11 cellular contexts compared by ENCODE assay signal in the genomic region with DNA sequence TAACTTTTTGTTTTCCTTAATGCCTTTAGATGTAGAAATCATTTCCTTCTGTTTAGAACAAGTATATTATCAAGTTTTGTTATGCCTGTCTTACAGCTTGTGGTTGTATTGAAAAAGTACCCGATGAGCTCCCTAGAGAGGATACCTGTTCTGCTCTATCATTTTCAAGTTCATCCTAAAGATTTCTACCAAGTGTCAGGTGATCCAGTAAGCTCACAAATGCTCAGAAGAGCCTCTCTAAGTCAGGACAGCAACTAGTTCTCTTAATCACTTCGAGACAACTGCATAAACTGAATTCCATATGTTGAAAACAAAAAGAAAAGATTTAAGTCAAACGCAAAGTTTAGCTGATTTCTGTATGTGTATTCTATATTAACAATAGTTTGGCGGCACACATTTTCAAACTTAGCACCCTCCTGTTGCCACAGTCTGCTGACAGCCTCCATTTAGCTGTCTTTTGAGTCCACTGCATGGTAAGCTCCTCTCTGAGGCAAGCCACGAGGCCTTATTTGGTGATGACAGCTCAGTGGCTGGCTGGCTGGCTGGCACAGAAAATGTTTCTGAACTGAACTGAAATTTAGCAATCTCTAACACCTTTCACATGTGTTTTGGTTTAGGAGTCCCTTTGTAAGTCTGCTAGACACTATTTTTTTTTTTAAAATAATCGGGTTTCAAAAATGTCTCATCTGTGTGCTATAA. TPM values are rescaled to one million over a fixed set of nuclear protein-coding genes. Genes with fewer than 3 reads are reported as not detected.
DNase-seq lines count a peak whose midpoint lies in the region; ATAC-seq and TF ChIP-seq lines count a peak whose summit lies in the region.
"Had no signal": no experiment of that assay in that cellular context is flagged by ENCODE, and none has a peak within 500 bp of the region (broad histone marks: within the 10 kb centered on the region; RNA-seq: fewer than 3 reads in every experiment).

No MANE protein-coding gene starts in this region.

- H3K9ac ChIP-seq in MM.1S (ENCODE audit: low read length) = no peak overlapping the region
- H3K9ac ChIP-seq: BLaER1 had no signal

- no peak overlapping the region for H3K27ac Mint-ChIP-seq in CD4-positive, alpha-beta T cell

- H3K36me3 ChIP-seq in ovary (no peaks in the 10 kb centered on the region), MM.1S (replicated peaks; ENCODE audit: insufficient read depth, low read length) (no peaks in the 10 kb centered on the region)
- H3K36me3 ChIP-seq: BLaER1 had no signal

- H3K4me3 ChIP-seq in fibroblast of mammary gland (ENCODE audit: control insufficient read depth, low read depth, low read length) = no peak overlapping the region
- no peak overlapping the region for H3K4me3 ChIP-seq in ovary
- no peak overlapping the region for H3K4me3 ChIP-seq in MM.1S (ENCODE audit: low read length)
- H3K4me3 ChIP-seq: BLaER1 had no signal

- H3K27ac ChIP-seq in ovary = no peak overlapping the region
- no peak overlapping the region for H3K27ac ChIP-seq in CD4-positive, alpha-beta T cell (ENCODE audit: low read depth, low read length)
- no peak overlapping the region for H3K27ac ChIP-seq in MM.1S (ENCODE audit: low read length)
- H3K27ac ChIP-seq: BLaER1 had no signal

- H4K20me1 ChIP-seq in MM.1S (ENCODE audit: insufficient read depth, low read length) = no peaks in the 10 kb centered on the region
- H4K20me1 ChIP-seq: BLaER1 had no signal

- intact Hi-C loops in ovary (cut with DNase I) = no loop called here
- intact Hi-C loops in CD4-positive, alpha-beta T cell (cut with DNase I, micrococcal nuclease) = no loop called here

- H3K79me2 ChIP-seq in MM.1S (ENCODE audit: low read length) = no peaks in the 10 kb centered on the region

- TF ChIP-seq EP300 in ovary (IDR thresholded peaks at IDR 0.05) = no peak

- no peak overlapping the region for H3K4me2 ChIP-seq in MM.1S (ENCODE audit: low read depth, low read length)
- H3K4me2 ChIP-seq: BLaER1 had no signal

- TF ChIP-seq CTCF in fibroblast of mammary gland (conservative IDR thresholded peaks at IDR 0.05; ENCODE audit: control insufficient read depth, insufficient read depth, low read depth, low read length) (no peak), ovary (IDR thresholded peaks at IDR 0.05) (no peak), MM.1S (IDR thresholded peaks at IDR 0.05; ENCODE audit: low read length) (no peak)
- no peak for TF ChIP-seq CTCF in CD4-positive, alpha-beta T cell (IDR thresholded peaks at IDR 0.05)

- no peaks in the 10 kb centered on the region for H3K27me3 Mint-ChIP-seq in CD4-positive, alpha-beta T cell

- no peak overlapping the region for H3K4me3 Mint-ChIP-seq in CD4-positive, alpha-beta T cell

- H3K4me1 ChIP-seq in ovary (ENCODE audit: insufficient read depth) = peaks cover 2% of the 10 kb centered on the region
- H3K4me1 ChIP-seq in MM.1S (ENCODE audit: low read length) = peaks cover 9% of the 10 kb centered on the region
- H3K4me1 ChIP-seq: BLaER1 had no signal

- no peaks in the 10 kb centered on the region for H3F3A ChIP-seq in MM.1S (ENCODE audit: insufficient read depth, low read length)

- H3K27me3 ChIP-seq in ovary (no peaks in the 10 kb centered on the region), MM.1S (replicated peaks; ENCODE audit: insufficient read depth, low read length) (no peaks in the 10 kb centered on the region)
- no peaks in the 10 kb centered on the region for H3K27me3 ChIP-seq in CD4-positive, alpha-beta T cell (ENCODE audit: control insufficient read depth, insufficient read depth, low read length)
- H3K27me3 ChIP-seq: BLaER1 had no signal

- no peak overlapping the region for H2AFZ ChIP-seq in MM.1S (ENCODE audit: low read length)

- H3K9me3 Mint-ChIP-seq in CD4-positive, alpha-beta T cell = no peaks in the 10 kb centered on the region

- no peaks in the 10 kb centered on the region for H3K36me3 Mint-ChIP-seq in CD4-positive, alpha-beta T cell (ENCODE audit: low read depth)

- WGBS in ovary, 3 donors = 68 to 75% (median 75%) methylated on average over 6 of the region's 6 CpGs

- CTCF ChIA-PET in CD4-positive, alpha-beta T cell (lab: Charles Lee) = no interaction called here

- no peak for ATAC-seq in CD4-positive, alpha-beta T cell (ENCODE audit: poor library complexity)
- ATAC-seq in GM18502 (IDR thresholded peaks at IDR 0.05; ENCODE audit: poor library complexity, unreplicated experiment) = no peak

- POLR2A ChIA-PET in CD4-positive, alpha-beta T cell (lab: Charles Lee) = no interaction called here

- no peaks in the 10 kb centered on the region for H3K4me1 Mint-ChIP-seq in CD4-positive, alpha-beta T cell (ENCODE audit: low read depth)

- H3K9me3 ChIP-seq in ovary = no peaks in the 10 kb centered on the region
- no peaks in the 10 kb centered on the region for H3K9me3 ChIP-seq in CD4-positive, alpha-beta T cell (ENCODE audit: control insufficient read depth, low read length)
- H3K9me3 ChIP-seq in MM.1S (replicated peaks; ENCODE audit: insufficient read depth, low read length) = no peaks in the 10 kb centered on the region
- H3K9me3 ChIP-seq: BLaER1 had no signal

- DNase-seq in AG08396 (ENCODE audit: low spot score) = peak; percentile 46
- DNase-seq in OCI-M1 (lab: John Stamatoyannopoulos, UW) = peak; percentile 81
- DNase-seq in fibroblast of mammary gland (ENCODE audit: low read depth) = peak; percentile 88
- DNase-seq in ovary = peak; percentile 26 to 67 (median 43)
- DNase-seq in CD4-positive, alpha-beta T cell = no peak
- no peak for DNase-seq in MM.1S
- no peak for DNase-seq in NCI-H2107 (lab: John Stamatoyannopoulos, UW)
- DNase-seq: activated CD4-positive, alpha-beta T cell treated with anti-CD3 and anti-CD28 coated beads, Interleukin-2, amount 50 U/mL, for 4 hours; NCI-H1436 had no signal

- no peak for TF ChIP-seq POLR2A in ovary (IDR thresholded peaks at IDR 0.05)

- no peaks in the 10 kb centered on the region for H3K9me2 ChIP-seq in MM.1S (replicated peaks; ENCODE audit: insufficient read depth, low read length)

RNA-seq across cellular contexts. Expression of gene SEMA3C, which starts 59.4 kb away (rescaled TPM):
- 10 to 100 TPM; 20.1 to 91.9 (median 56.5) TPM for total RNA-seq in ovary
- polyA plus RNA-seq in ovary = 10 to 100 TPM; 23.9 to 53.5 TPM
- under 1 TPM; 0.08 TPM for total RNA-seq in CD4-positive, alpha-beta T cell

Comparison
In these comparisons a context has a peak if more than half of its experiments do, and no peak if none do; other contexts are left out.
1. DNase-seq: peak in AG08396 (single experiment), OCI-M1 (single experiment), fibroblast of mammary gland (single experiment) and ovary (5 of 5); none in CD4-positive, alpha-beta T cell (0 of 10), MM.1S (single experiment) and NCI-H2107 (single experiment).
2. RNA of gene SEMA3C, which starts 59.4 kb away (total RNA-seq): 20.1 to 91.9 TPM in ovary; 0.08 TPM in CD4-positive, alpha-beta T cell; every median in the first group is over 10 times any median in the second.